23 cellular contexts compared by ENCODE assay signal in genomic region chr2:866009-866680, GRCh38.
DNase-seq lines count a peak whose midpoint lies in the region; ATAC-seq and TF ChIP-seq lines count a peak whose summit lies in the region.
"Had no signal": no experiment of that assay in that cellular context is flagged by ENCODE, and none has a peak within 500 bp of the region (broad histone marks: within the 10 kb centered on the region; RNA-seq: fewer than 3 reads in every experiment).

No MANE protein-coding gene starts in this region.

- H3K27ac Mint-ChIP-seq in H9 = no peak overlapping the region
- H3K27ac Mint-ChIP-seq in endodermal cell = no peak overlapping the region
- H3K27ac Mint-ChIP-seq in nephron progenitor cell = no peak overlapping the region
- H3K27ac Mint-ChIP-seq: activated CD8-positive, alpha-beta memory T cell treated with anti-CD3 and anti-CD28 coated beads, Interleukin-2, amount 10 ng/mL, durations not matched to agents 7 days and 5 days had no signal

- H3K23ac ChIP-seq in H9 (ENCODE audit: insufficient read length, low read depth, low read length) = no peak overlapping the region

- no peak overlapping the region for H2BK15ac ChIP-seq in H9 (ENCODE audit: low read depth, low read length)

- H4K20me1 ChIP-seq in H9 (ENCODE audit: control insufficient read depth, insufficient read depth, insufficient read length) = no peaks in the 10 kb centered on the region

- H3K9me3 Mint-ChIP-seq in H9 (no peaks in the 10 kb centered on the region), endodermal cell (no peaks in the 10 kb centered on the region), nephron progenitor cell (peaks cover 4% of the 10 kb centered on the region)
- H3K9me3 Mint-ChIP-seq: stimulated activated naive B cell treated with anti-CD40 and anti-IgM and Interleukin-4, amounts not matched to agents 10 μg/mL and 1 μg/mL and 100 μg/mL, for 72 hours; T-cell had no signal

- H2AK5ac ChIP-seq in H9 (ENCODE audit: insufficient read length, low read length) = no peak overlapping the region

- H3K4me3 ChIP-seq in endodermal cell (ENCODE audit: low read length) = no peak overlapping the region
- no peak overlapping the region for H3K4me3 ChIP-seq in transverse colon
- H3K4me3 ChIP-seq: esophagus muscularis mucosa, smooth muscle cell, testis had no signal

- H3K4me3 Mint-ChIP-seq in H9 (peak overlapping the region in 1 of 2 experiments; percentile 35; a peak in 1 of 5 replicates), endodermal cell (no peak overlapping the region), nephron progenitor cell (no peak overlapping the region)
- H3K4me3 Mint-ChIP-seq: activated CD8-positive, alpha-beta memory T cell treated with anti-CD3 and anti-CD28 coated beads, Interleukin-2, amount 10 ng/mL, durations not matched to agents 7 days and 5 days; stimulated activated naive B cell treated with anti-CD40 and anti-IgM and Interleukin-4, amounts not matched to agents 10 μg/mL and 1 μg/mL and 100 μg/mL, for 72 hours had no signal

- no peak overlapping the region for H2BK20ac ChIP-seq in H9 (ENCODE audit: low read depth, low read length, poor library complexity, severe bottlenecking)

- DNase-seq in DMS153 treated with DMSO at 0.1 percent for 48 hours (lab: John Stamatoyannopoulos, UW; ENCODE audit: unreplicated experiment) = peak; percentile 90
- peak; percentile 64 for DNase-seq in H9
- DNase-seq in endodermal cell = peak; percentile 78
- peak; percentile 56 for DNase-seq in nephron progenitor cell
- no peak for DNase-seq in foreskin keratinocyte
- DNase-seq in transverse colon = no peak
- no peak for DNase-seq in stimulated activated naive CD4-positive, alpha-beta T cell treated with Interleukin-2 at 50 U/mL for 16 hours (lab: John Stamatoyannopoulos, UW)
- DNase-seq: activated CD4-positive, alpha-beta T cell treated with anti-CD3 and anti-CD28 coated beads for 48 hours; activated CD8-positive, alpha-beta memory T cell treated with anti-CD3 and anti-CD28 coated beads, Interleukin-2, amount 10 ng/mL, durations not matched to agents 7 days and 5 days; DMS79 treated with DMSO at 0.1 percent for 48 hours; effector CD8-positive, alpha-beta T cell; left cardiac atrium; MV-4-11; NCI-H1930; NCI-H2227 treated with DMSO at 0.1 percent for 48 hours; NCI-H774; OCI-M1; SHP77; stimulated activated naive B cell treated with anti-CD40 and anti-IgM and Interleukin-4, amounts not matched to agents 10 μg/mL and 1 μg/mL and 100 μg/mL, for 72 hours; T-cell; testis had no signal

- TF ChIP-seq CTCF in H9 (conservative IDR thresholded peaks at IDR 0.05) = no peak
- TF ChIP-seq CTCF in endodermal cell (conservative IDR thresholded peaks at IDR 0.05) = no peak
- no peak for TF ChIP-seq CTCF in nephron progenitor cell (IDR thresholded peaks at IDR 0.05)
- no peak for TF ChIP-seq CTCF in foreskin keratinocyte (conservative IDR thresholded peaks at IDR 0.05)
- TF ChIP-seq CTCF in transverse colon (IDR thresholded peaks at IDR 0.05) = no peak

- no peak for ATAC-seq in foreskin keratinocyte
- ATAC-seq: activated CD8-positive, alpha-beta memory T cell treated with anti-CD3 and anti-CD28 coated beads, Interleukin-2, amount 10 ng/mL, durations not matched to agents 7 days and 5 days; stimulated activated naive B cell treated with anti-CD40 and anti-IgM and Interleukin-4, amounts not matched to agents 10 μg/mL and 1 μg/mL and 100 μg/mL, for 72 hours; T-cell had no signal

- H3K4me1 ChIP-seq in H9 (ENCODE audit: insufficient read depth, low read length) = no peaks in the 10 kb centered on the region; the same call in 1 of the 2 replicates
- peaks cover 6% of the 10 kb centered on the region for H3K4me1 ChIP-seq in endodermal cell (ENCODE audit: control insufficient read depth, insufficient read depth, low read length)
- H3K4me1 ChIP-seq in foreskin keratinocyte = no peaks in the 10 kb centered on the region
- H3K4me1 ChIP-seq in transverse colon = no peaks in the 10 kb centered on the region
- H3K4me1 ChIP-seq: esophagus muscularis mucosa, testis had no signal

- WGBS in H9 (ENCODE audit: extremely low coverage, insufficient read length, low lambda C conversion rate) = no CpG with 5 or more reads among the region's 15 CpGs
- 72 to 85% methylated on average over 8 to 14 of the region's 15 CpGs for WGBS in endodermal cell (ENCODE audit: insufficient coverage in 1 of 2, insufficient read length in 1 of 2), 2 experiments
- 49 to 62% methylated on average over 4 to 15 of the region's 15 CpGs for WGBS in transverse colon (ENCODE audit: low coverage in 1 of 2), 2 donors

- H3K4me1 Mint-ChIP-seq in H9 = peaks cover 33 to 39% of the 10 kb centered on the region in 2 experiments
- H3K4me1 Mint-ChIP-seq in endodermal cell = peaks cover 22% of the 10 kb centered on the region
- H3K4me1 Mint-ChIP-seq in nephron progenitor cell = peaks cover 71% of the 10 kb centered on the region
- H3K4me1 Mint-ChIP-seq: activated CD8-positive, alpha-beta memory T cell treated with anti-CD3 and anti-CD28 coated beads, Interleukin-2, amount 10 ng/mL, durations not matched to agents 7 days and 5 days; T-cell had no signal

- H3T11ph ChIP-seq in H9 (ENCODE audit: low read length) = no peak overlapping the region

- no peak overlapping the region for H2AFZ ChIP-seq in H9 (ENCODE audit: low read length)

- TF ChIP-seq EP300 in transverse colon (IDR thresholded peaks at IDR 0.05; ENCODE audit: low read depth) = no peak

- H2BK12ac ChIP-seq in H9 (ENCODE audit: insufficient read length, low read depth, low read length) = no peak overlapping the region

- no peak overlapping the region for H3K27ac ChIP-seq in H9 (ENCODE audit: insufficient read length, low read depth, low read length)
- H3K27ac ChIP-seq in endodermal cell (ENCODE audit: low read depth, low read length) = no peak overlapping the region
- no peak overlapping the region for H3K27ac ChIP-seq in foreskin keratinocyte
- no peak overlapping the region for H3K27ac ChIP-seq in transverse colon
- H3K27ac ChIP-seq: esophagus muscularis mucosa, testis had no signal

- H3K4ac ChIP-seq in H9 (ENCODE audit: low read depth, low read length) = no peak overlapping the region

- no peaks in the 10 kb centered on the region; a peak in 1 of 7 replicates for H3K36me3 Mint-ChIP-seq in H9 (ENCODE audit: insufficient read depth in 1 of 3, low read depth in 3 of 3)
- no peaks in the 10 kb centered on the region for H3K36me3 Mint-ChIP-seq in endodermal cell (ENCODE audit: low read depth)
- no peaks in the 10 kb centered on the region for H3K36me3 Mint-ChIP-seq in nephron progenitor cell (ENCODE audit: low read depth)
- H3K36me3 Mint-ChIP-seq: activated CD8-positive, alpha-beta memory T cell treated with anti-CD3 and anti-CD28 coated beads, Interleukin-2, amount 10 ng/mL, durations not matched to agents 7 days and 5 days; stimulated activated naive B cell treated with anti-CD40 and anti-IgM and Interleukin-4, amounts not matched to agents 10 μg/mL and 1 μg/mL and 100 μg/mL, for 72 hours; T-cell had no signal

- TF ChIP-seq POLR2A in transverse colon (IDR thresholded peaks at IDR 0.05) = no peak

- H4K5ac ChIP-seq in H9 (ENCODE audit: insufficient read length, low read depth, low read length) = no peak overlapping the region

- no peaks in the 10 kb centered on the region for H3K79me2 ChIP-seq in H9 (ENCODE audit: insufficient read depth, low read length)

- H3K9me3 ChIP-seq in H9 (ENCODE audit: control insufficient read depth, low read depth, low read length) (no peaks in the 10 kb centered on the region), endodermal cell (ENCODE audit: control insufficient read depth, low read length) (no peaks in the 10 kb centered on the region), transverse colon (no peaks in the 10 kb centered on the region)
- H3K9me3 ChIP-seq: esophagus muscularis mucosa, testis had no signal

- H3K23me2 ChIP-seq in H9 (ENCODE audit: insufficient read length, low read depth, low read length, poor library complexity, severe bottlenecking) = no peaks in the 10 kb centered on the region

- no peak overlapping the region for H3K9ac ChIP-seq in H9 (ENCODE audit: extremely low read depth, insufficient read length, low read length)
- H3K9ac ChIP-seq in endodermal cell (ENCODE audit: extremely low read depth, low read length, poor library complexity, severe bottlenecking) = no peak overlapping the region

- H3K27me3 Mint-ChIP-seq in H9 (ENCODE audit: low read depth) (peaks cover 44% of the 10 kb centered on the region), endodermal cell (ENCODE audit: insufficient read depth) (peaks cover 19% of the 10 kb centered on the region), nephron progenitor cell (ENCODE audit: low read depth, poor library complexity) (peaks cover 25% of the 10 kb centered on the region)
- H3K27me3 Mint-ChIP-seq: activated CD8-positive, alpha-beta memory T cell treated with anti-CD3 and anti-CD28 coated beads, Interleukin-2, amount 10 ng/mL, durations not matched to agents 7 days and 5 days had no signal

- no peak overlapping the region for H2BK5ac ChIP-seq in H9 (ENCODE audit: insufficient read length, low read length)

- H4K8ac ChIP-seq in H9 (replicated peaks; ENCODE audit: insufficient read length, low read depth, low read length) = no peak overlapping the region

- no peak overlapping the region for H2BK120ac ChIP-seq in H9 (ENCODE audit: low read depth, low read length, poor library complexity, severe bottlenecking)

- in situ Hi-C loops in transverse colon (cut with MboI; ENCODE audit: low pct_ligation_motif_present in 1 of 4, low pct_unique_long_range_greater_than_20kb in 1 of 4, low sequenced_read_pairs in 3 of 4) = no loop called here

- intact Hi-C loops in transverse colon (cut with DNase I; ENCODE audit: low total_unique reads) = no loop called here

- no peak overlapping the region for H4K91ac ChIP-seq in H9 (ENCODE audit: insufficient read length, low read depth, low read length)

- H3K4me2 ChIP-seq in H9 (ENCODE audit: insufficient read depth, insufficient read length, low read length) = no peak overlapping the region
- H3K4me2 ChIP-seq: smooth muscle cell had no signal

- no peaks in the 10 kb centered on the region; the same call in 1 of the 2 replicates for H3K27me3 ChIP-seq in H9 (ENCODE audit: insufficient read depth, low read length)
- no peaks in the 10 kb centered on the region for H3K27me3 ChIP-seq in endodermal cell (ENCODE audit: control insufficient read depth, insufficient read depth, low read length, poor library complexity, severe bottlenecking)
- H3K27me3 ChIP-seq in foreskin keratinocyte = no peaks in the 10 kb centered on the region
- H3K27me3 ChIP-seq in transverse colon = peaks cover 8% of the 10 kb centered on the region
- H3K27me3 ChIP-seq: testis had no signal

- H3K79me1 ChIP-seq in H9 (ENCODE audit: insufficient read depth, low read depth, low read length, poor library complexity, severe bottlenecking) = no peaks in the 10 kb centered on the region

- H3K18ac ChIP-seq in H9 (ENCODE audit: insufficient read length, low read depth, low read length) = no peak overlapping the region

- no peak overlapping the region for H3K56ac ChIP-seq in H9 (ENCODE audit: insufficient read length, low read depth, low read length)

- H3K36me3 ChIP-seq in endodermal cell (ENCODE audit: control insufficient read depth, insufficient read depth, low read length) (no peaks in the 10 kb centered on the region), transverse colon (no peaks in the 10 kb centered on the region)
- H3K36me3 ChIP-seq: esophagus muscularis mucosa had no signal

- H3K14ac ChIP-seq in H9 (ENCODE audit: insufficient read depth, low read length) = no peak overlapping the region

Comparison
In these comparisons a context has a peak if more than half of its experiments do, and no peak if none do; other contexts are left out.
1. DNase-seq: peak in DMS153 treated with DMSO at 0.1 percent for 48 hours (single experiment), H9 (single experiment), endodermal cell (single experiment) and nephron progenitor cell (single experiment); none in foreskin keratinocyte (0 of 2), transverse colon (single experiment) and stimulated activated naive CD4-positive, alpha-beta T cell treated with Interleukin-2 at 50 U/mL for 16 hours (single experiment).